Comparison of ENCODE assay signal across 8 cellular contexts in genomic region chr2:84314901-84315330, GRCh38.
A peak's percentile ranks its signal among the peaks of the same experiment; 100 is the strongest.
DNase-seq lines count a peak whose midpoint lies in the region; ATAC-seq and TF ChIP-seq lines count a peak whose summit lies in the region.

No MANE protein-coding gene starts in this region.

- DNase-seq in AG09309 (ENCODE audit: low read depth) = peak; percentile 40
- DNase-seq in NCI-H2171 (lab: John Stamatoyannopoulos, UW) = peak; percentile 57
- peak; percentile 95 for DNase-seq in WTC11 (ENCODE audit: low spot score)
- DNase-seq in cardiac fibroblast (ENCODE audit: low read depth in 2 of 2) = peak; percentile 81 to 82
- peak; percentile 93 for DNase-seq in left kidney (ENCODE audit: low read depth, low spot score)
- DNase-seq in stimulated activated CD4-positive, alpha-beta T cell treated with anti-CD3 and anti-CD28 coated beads, Interleukin-4, amount 100 ng/mL, for 48 hours (ENCODE audit: low read depth in 2 of 2) = peak; percentile 67 to 82

- POLR2A ChIA-PET in WTC11 (lab: Charles Lee) = no interaction called here

- no peaks in the 10 kb centered on the region for H3K27me3 Mint-ChIP-seq in WTC11 (ENCODE audit: low read depth)

- H3K4me3 Mint-ChIP-seq in WTC11 = no peak overlapping the region

- H3K4me1 Mint-ChIP-seq in WTC11 = peaks cover 35% of the 10 kb centered on the region

- H3K27ac Mint-ChIP-seq in WTC11 = no peak overlapping the region

- CTCF ChIA-PET in WTC11 (lab: Charles Lee) = interaction anchor here (0.6 to 2.6 kb wide), 35 partner anchors 9 to 1971 kb away, joined by 3 to 18 read pairs (median 4); no protein-coding TSS in a partner anchor

- ATAC-seq in GM18520 (IDR thresholded peaks at IDR 0.05; ENCODE audit: unreplicated experiment) = peak; percentile 95
- peak; percentile 96 for ATAC-seq in HG03039 (IDR thresholded peaks at IDR 0.05; ENCODE audit: unreplicated experiment)
- peak; percentile 92 for ATAC-seq in WTC11

- peak; percentile 98 for TF ChIP-seq CTCF in AG09309 (IDR thresholded peaks at IDR 0.05; ENCODE audit: control insufficient read depth, insufficient read depth, low read depth, low read length, missing control alignments)
- peak; percentile 81 for TF ChIP-seq CTCF in WTC11 (IDR thresholded peaks at IDR 0.05)
- TF ChIP-seq CTCF in cardiac fibroblast (IDR thresholded peaks at IDR 0.05; ENCODE audit: low read depth, low read length) = peak; percentile 95

- no peak overlapping the region for H3K4me3 ChIP-seq in AG09309 (ENCODE audit: control insufficient read depth, low read depth, low read length)
- H3K4me3 ChIP-seq in cardiac fibroblast (replicated peaks in 1 of 2; ENCODE audit: low read depth in 2 of 2, low read length in 2 of 2) = no peak overlapping the region

- H3K9me3 Mint-ChIP-seq in WTC11 = no peaks in the 10 kb centered on the region

- no peaks in the 10 kb centered on the region for H3K36me3 Mint-ChIP-seq in WTC11

TF ChIP-seq in WTC11, 78 proteins besides CTCF, POLR2A, EP300 and RAD21:
- TF ChIP-seq ZNF232 (CRISPR knock-in tag; IDR thresholded peaks at IDR 0.05) (no peak), GABPB1 (CRISPR knock-in tag; IDR thresholded peaks at IDR 0.05) (0 out of 2 replicates have a peak, but pooled peaks have one; percentile 32)

Comparison
In these comparisons a context has a peak if more than half of its experiments do, and no peak if none do; other contexts are left out.
1. DNase-seq: peak in every context shown above with its lines; median percentile 95 in WTC11; 93 in left kidney; 82 in cardiac fibroblast; 74 in stimulated activated CD4-positive, alpha-beta T cell treated with anti-CD3 and anti-CD28 coated beads, Interleukin-4, amount 100 ng/mL, for 48 hours; 57 in NCI-H2171; 40 in AG09309.